8 cellular contexts compared by ENCODE assay signal in the genomic region with DNA sequence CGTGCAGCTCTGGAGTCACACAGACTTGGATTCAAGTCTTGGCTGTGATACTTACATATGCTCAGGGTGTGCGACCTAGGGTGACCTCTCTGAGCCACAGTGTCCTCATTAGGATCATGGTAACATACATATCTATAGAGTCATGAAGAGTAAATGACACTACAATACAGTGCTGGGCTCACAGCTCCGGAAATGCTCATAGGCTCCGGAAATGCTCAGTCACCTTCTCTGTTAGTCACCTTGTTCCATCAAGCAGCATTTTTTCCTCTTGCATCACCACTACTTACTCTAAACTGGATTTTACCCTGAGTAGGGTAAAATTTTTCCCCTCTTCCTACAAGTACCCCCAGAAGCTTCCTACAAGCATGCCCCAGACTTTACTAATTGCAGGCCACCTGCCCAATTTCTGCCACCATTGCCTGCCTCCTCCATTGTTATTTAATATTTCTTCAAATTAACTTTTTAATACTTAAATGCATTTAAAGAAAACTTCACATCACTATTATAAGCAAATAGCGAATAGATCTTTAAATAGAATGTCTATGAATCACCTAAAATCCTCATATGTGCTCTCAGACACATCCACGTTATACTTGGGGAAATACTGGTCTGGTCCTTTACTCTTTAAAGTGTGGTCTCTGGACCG.
DNase-seq lines count a peak whose midpoint lies in the region; ATAC-seq and TF ChIP-seq lines count a peak whose summit lies in the region.

No MANE protein-coding gene starts in this region.

- no peak overlapping the region for H3K4me3 ChIP-seq in MG63
- no peak overlapping the region for H3K4me3 ChIP-seq in lower lobe of right lung
- H3K4me3 ChIP-seq in psoas muscle, result no peak overlapping the region

- H3K27me3 ChIP-seq in MG63, result no peaks in the 10 kb centered on the region
- H3K27me3 ChIP-seq in lower lobe of right lung (ENCODE audit: low read depth), result no peaks in the 10 kb centered on the region
- no peaks in the 10 kb centered on the region for H3K27me3 ChIP-seq in psoas muscle (ENCODE audit: insufficient read depth in 3 of 3, low read length in 2 of 3)

- DNase-seq in ACHN (peak; percentile 61), MG63 (peak; percentile 89), lower lobe of right lung (no peak), HuH-7 (ENCODE audit: low spot score) (no peak), retina (no peak), psoas muscle (no peak)
- DNase-seq in activated T-helper 9 cell treated with anti-CD3 and anti-CD28 coated beads, Interleukin-2, amount 50 U/mL, for 16 hours (ENCODE audit: low read depth), result peak; percentile 38

- intact Hi-C loops in lower lobe of right lung (cut with DNase I) (no loop called here), psoas muscle (cut with DNase I) (no loop called here)

- H3K9me3 ChIP-seq in MG63 (no peaks in the 10 kb centered on the region), lower lobe of right lung (no peaks in the 10 kb centered on the region), psoas muscle (no peaks in the 10 kb centered on the region)

- H3K27ac ChIP-seq in lower lobe of right lung, result no peak overlapping the region
- H3K27ac ChIP-seq in psoas muscle, result no peak overlapping the region

- in situ Hi-C loops in ACHN (cut with HindIII; ENCODE audit: low pct_ligation_motif_present, low pct_unique_long_range_greater_than_20kb, low sequenced_read_pairs), result no loop called here

- TF ChIP-seq CTCF in lower lobe of right lung (IDR thresholded peaks at IDR 0.05) (no peak), psoas muscle (IDR thresholded peaks at IDR 0.05) (no peak)

- peak; percentile 66 to 68 for ATAC-seq in lower lobe of right lung
- ATAC-seq in HG03565 (IDR thresholded peaks at IDR 0.05; ENCODE audit: unreplicated experiment), result no peak
- no peak for ATAC-seq in psoas muscle

- H3K4me1 ChIP-seq in lower lobe of right lung (peaks cover 4% of the 10 kb centered on the region), psoas muscle (no peaks in the 10 kb centered on the region)

- H3K36me3 ChIP-seq in MG63 (no peaks in the 10 kb centered on the region), lower lobe of right lung (no peaks in the 10 kb centered on the region), psoas muscle (ENCODE audit: insufficient read depth in 1 of 2, low read depth in 1 of 2) (no peaks in the 10 kb centered on the region)

- 75 to 86% (median 78%) methylated on average over 7 of the region's 7 CpGs for WGBS in psoas muscle, 3 donors

Comparison
In these comparisons a context has a peak if more than half of its experiments do, and no peak if none do; other contexts are left out.
1. DNase-seq: peak in ACHN (single experiment), MG63 (single experiment) and activated T-helper 9 cell treated with anti-CD3 and anti-CD28 coated beads, Interleukin-2, amount 50 U/mL, for 16 hours (single experiment); none in lower lobe of right lung (single experiment), HuH-7 (single experiment), retina (single experiment) and psoas muscle (0 of 2).
2. ATAC-seq: peak in lower lobe of right lung (2 of 2); none in HG03565 (single experiment) and psoas muscle (0 of 4).